ENCODE assay signal across 8 cellular contexts in the genomic region with DNA sequence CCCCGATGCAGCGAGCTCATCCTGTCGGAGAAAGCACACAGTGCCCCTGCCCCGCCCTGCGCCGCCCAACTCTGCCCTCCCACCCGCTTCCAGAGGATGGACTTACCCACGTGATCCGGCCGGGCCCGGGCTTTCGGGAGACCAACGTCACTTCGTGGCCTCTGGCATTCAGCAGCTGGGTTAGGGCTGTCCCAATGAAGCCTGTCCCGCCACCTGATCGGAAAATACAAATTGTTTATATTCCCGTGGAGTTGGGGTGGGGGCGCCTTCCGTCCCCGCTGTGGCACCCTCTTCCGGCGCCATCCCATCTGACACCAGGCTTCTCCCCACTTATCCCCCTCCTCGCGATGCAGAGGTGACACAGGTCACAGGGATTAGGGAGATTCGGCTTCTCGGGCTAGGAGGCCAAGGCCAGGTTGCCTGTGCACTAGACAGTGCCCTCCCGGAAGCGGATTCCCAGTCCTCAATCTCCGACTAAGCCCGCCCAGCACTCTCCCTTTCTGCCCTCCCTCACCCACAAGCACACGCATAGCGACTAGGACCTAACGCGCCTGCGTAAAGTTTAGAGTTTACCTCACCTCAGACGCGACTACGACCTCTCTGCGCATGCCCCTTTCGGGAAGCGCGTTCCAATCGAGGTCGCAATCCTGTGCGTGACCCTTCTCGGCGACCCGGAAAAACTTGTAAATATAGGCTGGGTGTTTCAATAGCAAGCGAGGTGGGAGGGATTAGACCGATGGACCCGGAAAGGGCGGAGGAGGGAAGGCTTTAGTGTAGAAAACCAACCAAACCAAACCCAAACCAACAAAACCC. TPM values are rescaled to one million over a fixed set of nuclear protein-coding genes. Genes with fewer than 3 reads are reported as not detected.
DNase-seq lines count a peak whose midpoint lies in the region; ATAC-seq and TF ChIP-seq lines count a peak whose summit lies in the region.

TSS of gene SDR39U1 (minus strand) at position 537 of the 813 bp plus-strand sequence. CDS start at position 530, 7 bp downstream.

- peak within 1 kb of the TSS; percentile 95 for H3K4me2 ChIP-seq in BLaER1

- peak within 1 kb of the TSS; percentile 98 for H3K4me3 Mint-ChIP-seq in activated CD4-positive, alpha-beta T cell treated with anti-CD3 and anti-CD28 coated beads, Interleukin-2, amount 10 ng/mL, durations not matched to agents 24 days and 14 days

- H3K36me3 ChIP-seq in BLaER1, result peaks cover 43% of the 10 kb centered on the region

- DNase-seq in NCI-H526 treated with DMSO at 0.1 percent for 48 hours (lab: John Stamatoyannopoulos, UW) (peak; percentile 98), coronary artery (ENCODE audit: low spot score) (peak; percentile 99), left colon (peak; percentile 95 to 98)
- peak; percentile 99 for DNase-seq in activated CD4-positive, alpha-beta T cell treated with anti-CD3 and anti-CD28 coated beads, Interleukin-2, amount 10 ng/mL, durations not matched to agents 24 days and 14 days
- DNase-seq in stimulated activated CD4-positive, alpha-beta T cell treated with anti-CD3 and anti-CD28 coated beads, Interleukin-1b, Interleukin-23, amount 100 ng/mL, for 48 hours, result peak; percentile 97

- H4K20me1 ChIP-seq in BLaER1, result no peaks in the 10 kb centered on the region; the same call in 1 of the 2 replicates

- peaks cover 4% of the 10 kb centered on the region for H3K27me3 Mint-ChIP-seq in activated CD4-positive, alpha-beta T cell treated with anti-CD3 and anti-CD28 coated beads, Interleukin-2, amount 10 ng/mL, durations not matched to agents 24 days and 14 days

- peaks cover 22% of the 10 kb centered on the region for H3K9me3 ChIP-seq in BLaER1

- H3K9ac ChIP-seq in BLaER1, result peak within 1 kb of the TSS; percentile 91

- TF ChIP-seq CTCF in coronary artery (IDR thresholded peaks at IDR 0.05), result no peak

- H3K27ac Mint-ChIP-seq in activated CD4-positive, alpha-beta T cell treated with anti-CD3 and anti-CD28 coated beads, Interleukin-2, amount 10 ng/mL, durations not matched to agents 24 days and 14 days, result peak within 1 kb of the TSS; percentile 99

- H3K4me3 ChIP-seq in BLaER1 (peak within 1 kb of the TSS; percentile 79), coronary artery (peak within 1 kb of the TSS; percentile 80)

- no peaks in the 10 kb centered on the region for H3K27me3 ChIP-seq in BLaER1

- peaks cover 53% of the 10 kb centered on the region for H3K36me3 Mint-ChIP-seq in activated CD4-positive, alpha-beta T cell treated with anti-CD3 and anti-CD28 coated beads, Interleukin-2, amount 10 ng/mL, durations not matched to agents 24 days and 14 days (ENCODE audit: low read depth)

- peaks cover 5% of the 10 kb centered on the region for H3K9me3 Mint-ChIP-seq in activated CD4-positive, alpha-beta T cell treated with anti-CD3 and anti-CD28 coated beads, Interleukin-2, amount 10 ng/mL, durations not matched to agents 24 days and 14 days

- peak; percentile 95 for ATAC-seq in GM19324 (IDR thresholded peaks at IDR 0.05; ENCODE audit: low FRiP score, unreplicated experiment)
- peak; percentile 90 for ATAC-seq in HG03469 (IDR thresholded peaks at IDR 0.05; ENCODE audit: unreplicated experiment)
- ATAC-seq in left colon, result peak; percentile 85

- H3K27ac ChIP-seq in BLaER1 (peak within 1 kb of the TSS; percentile 97), coronary artery (peak within 1 kb of the TSS; percentile 98)

- H3K4me1 ChIP-seq in BLaER1, result peaks cover 66% of the 10 kb centered on the region

- intact Hi-C loops in activated CD4-positive, alpha-beta T cell treated with anti-CD3 and anti-CD28 coated beads, Interleukin-2, amount 10 ng/mL, durations not matched to agents 24 days and 14 days (cut with micrococcal nuclease), result loop anchor here (1.0 to 10.0 kb wide), 8 partner anchors 11 to 878 kb away; partner anchors contain the start of genes AP1G2, GZMB, LTB4R and LTB4R2
- intact Hi-C loops in left colon (cut with DNase I, micrococcal nuclease), result no loop called here

- peaks cover 49% of the 10 kb centered on the region for H3K4me1 Mint-ChIP-seq in activated CD4-positive, alpha-beta T cell treated with anti-CD3 and anti-CD28 coated beads, Interleukin-2, amount 10 ng/mL, durations not matched to agents 24 days and 14 days

RNA-seq across cellular contexts. Expression of gene SDR39U1, which starts in this region (rescaled TPM):
- 40.8 and 49.7 TPM in 2 replicates for total RNA-seq in activated CD4-positive, alpha-beta T cell treated with anti-CD3 and anti-CD28 coated beads, Interleukin-2, amount 10 ng/mL, durations not matched to agents 24 days and 14 days
- total RNA-seq in left colon, result 10 to 100 TPM; 34.4 to 40.8 TPM

Comparison
In these comparisons a context has a peak if more than half of its experiments do, and no peak if none do; other contexts are left out.
1. Peak in every context shown above with its lines: DNase-seq, ATAC-seq, H3K4me3 ChIP-seq and H3K27ac ChIP-seq.